ENCODE assay signal across 8 cellular contexts in genomic region chr13:44470623-44471562, GRCh38.
A peak's percentile ranks its signal among the peaks of the same experiment; 100 is the strongest.
DNase-seq lines count a peak whose midpoint lies in the region; ATAC-seq and TF ChIP-seq lines count a peak whose summit lies in the region.

No MANE protein-coding gene starts in this region.

- H3K27me3 ChIP-seq in ACC112 (ENCODE audit: insufficient read depth, low read length) (no peaks in the 10 kb centered on the region), HCT116 (ENCODE audit: insufficient read depth, low read length) (no peaks in the 10 kb centered on the region), uterus (no peaks in the 10 kb centered on the region)

- peak; percentile 78 for TF ChIP-seq RAD21 in HCT116 (IDR thresholded peaks at IDR 0.05; ENCODE audit: low read depth)

- no peaks in the 10 kb centered on the region for H3K9me2 ChIP-seq in HCT116 (ENCODE audit: insufficient read depth)

- H3K79me2 ChIP-seq in ACC112 (ENCODE audit: control insufficient read depth, insufficient read depth, low read length, unreplicated experiment) (no peaks in the 10 kb centered on the region), HCT116 (ENCODE audit: insufficient read depth, low read length) (peaks cover 2% of the 10 kb centered on the region; the same call in 1 of the 2 replicates)

- no TSS peak for BruUV-seq in HCT116 (replicated peaks; lab: Mats Ljungman, UMichigan)

- H3K36me3 ChIP-seq in ACC112 (ENCODE audit: insufficient read depth, low read length) (no peaks in the 10 kb centered on the region), HCT116 (ENCODE audit: control insufficient read depth in 1 of 2, insufficient read depth in 2 of 2, low read length in 2 of 2) (no peaks in the 10 kb centered on the region), SK-N-MC (ENCODE audit: insufficient read depth, low read length) (no peaks in the 10 kb centered on the region), uterus (no peaks in the 10 kb centered on the region)

- no peak overlapping the region for H3K4me2 ChIP-seq in HCT116 (ENCODE audit: low read length)

- CTCF ChIA-PET in HCT116 (lab: Charles Lee), result interaction anchor here (0.7 to 2.8 kb wide), 8 partner anchors 10 to 571 kb away, joined by 3 to 24 read pairs (median 4); no protein-coding TSS in a partner anchor

- RAD21 ChIA-PET in HCT116 (lab: Charles Lee; ENCODE audit: low non-redundant PET in 1 of 2, low total read pairs in 2 of 2, uncharacterized antibody in 2 of 2, unreplicated experiment in 2 of 2), result interaction anchor here in 1 of 2 experiments (1.4 kb wide), 1 partner anchor 563 kb away, joined by 3 read pairs; no protein-coding TSS in a partner anchor

- H3K4me3 ChIP-seq in ACC112 (ENCODE audit: low read depth, low read length) (peak overlapping the region; percentile 44), HCT116 (replicated peaks in 1 of 2; ENCODE audit: low read depth in 1 of 2, low read length in 2 of 2) (no peak overlapping the region), SK-N-MC (no peak overlapping the region), uterus (no peak overlapping the region)

- DNase-seq in HCT116 (ENCODE audit: low read depth, low spot score), result peak; percentile 35
- DNase-seq in SK-N-MC (ENCODE audit: low read depth, low spot score), result peak; percentile 24
- DNase-seq in globus pallidus (ENCODE audit: low spot score), result peak; percentile 18
- DNase-seq in uterus, result no peak
- no peak for DNase-seq in NCI-H510A (lab: John Stamatoyannopoulos, UW)
- no peak for DNase-seq in germinal center (ENCODE audit: low spot score)
- DNase-seq in activated T-cell treated with anti-CD3 and anti-CD28 coated beads, Interleukin-2, amount 50 U/mL, for 1 hour, result no peak

- ATAC-seq in HCT116, result no peak

- TF ChIP-seq CTCF in HCT116 (IDR thresholded peaks at IDR 0.05 in 2 of 3, conservative IDR thresholded peaks at IDR 0.05 in 1 of 3; ENCODE audit: borderline replicate concordance in 1 of 3, insufficient read depth in 1 of 3, low read depth in 2 of 3, low read length in 2 of 3), result peak; percentile 35 to 63 (median 50); a peak in 4 of 6 replicates
- peak; percentile 48 to 56 (median 52) for TF ChIP-seq CTCF in uterus (IDR thresholded peaks at IDR 0.05)

- H3K9me3 ChIP-seq in HCT116 (ENCODE audit: control insufficient read depth in 1 of 2, insufficient read depth in 1 of 2, low read depth in 1 of 2, low read length in 2 of 2) (no peaks in the 10 kb centered on the region), SK-N-MC (ENCODE audit: low read depth, low read length) (no peaks in the 10 kb centered on the region), uterus (no peaks in the 10 kb centered on the region)

- H2AFZ ChIP-seq in ACC112 (ENCODE audit: low read length, unreplicated experiment) (no peak overlapping the region), HCT116 (ENCODE audit: low read depth, low read length, poor library complexity, severe bottlenecking) (no peak overlapping the region)

- POLR2A ChIA-PET in HCT116 (lab: Charles Lee), result interaction anchor here (1.0 to 3.6 kb wide), 2 partner anchors 35 to 128 kb away, joined by 3 to 28 read pairs; no protein-coding TSS in a partner anchor

- no peak overlapping the region for H3K9ac ChIP-seq in HCT116 (ENCODE audit: low read length)
- H3K9ac ChIP-seq in SK-N-MC (ENCODE audit: insufficient read length), result no peak overlapping the region

- peaks cover 24% of the 10 kb centered on the region for H3K4me1 ChIP-seq in ACC112 (ENCODE audit: control insufficient read depth, insufficient read depth, low read length, unreplicated experiment)
- peaks cover 13 to 30% of the 10 kb centered on the region in 2 experiments for H3K4me1 ChIP-seq in HCT116 (ENCODE audit: control insufficient read depth in 1 of 2, insufficient read depth in 2 of 2, low read length in 2 of 2)
- peaks cover 0 to 6% of the 10 kb centered on the region in 2 donors for H3K4me1 ChIP-seq in uterus

- TF ChIP-seq POLR2A in HCT116 (IDR thresholded peaks at IDR 0.05; ENCODE audit: borderline replicate concordance, extremely low read depth, insufficient read depth, insufficient read length) (no peak), uterus (IDR thresholded peaks at IDR 0.05) (no peak)

- intact Hi-C loops in HCT116 (cut with micrococcal nuclease) (loop anchor here (1.0 to 5.0 kb wide), 3 partner anchors 34 to 566 kb away; no protein-coding TSS in a partner anchor), uterus (cut with DNase I; ENCODE audit: low total_unique reads) (no loop called here)

- H3K27ac ChIP-seq in ACC112 (ENCODE audit: low read depth, low read length), result peak overlapping the region; percentile 56
- no peak overlapping the region for H3K27ac ChIP-seq in HCT116 (ENCODE audit: low read depth, low read length)
- H3K27ac ChIP-seq in SK-N-MC, result no peak overlapping the region
- H3K27ac ChIP-seq in uterus, result no peak overlapping the region

- no peaks in the 10 kb centered on the region for H4K20me1 ChIP-seq in HCT116 (ENCODE audit: insufficient read depth)

TF ChIP-seq in HCT116, 20 proteins besides CTCF, POLR2A, EP300 and RAD21:
- no peak for TF ChIP-seq ELF1 (IDR thresholded peaks at IDR 0.05; ENCODE audit: borderline replicate concordance, low read depth)
- TF ChIP-seq SIN3A (IDR thresholded peaks at IDR 0.05; ENCODE audit: low read depth), result no peak
- no peak for TF ChIP-seq EZH2 (IDR thresholded peaks at IDR 0.05)
- TF ChIP-seq TCF7L2 (IDR thresholded peaks at IDR 0.05; ENCODE audit: borderline replicate concordance, extremely low read depth, insufficient read depth, insufficient read length), result no peak
- no peak for TF ChIP-seq EGR1 (IDR thresholded peaks at IDR 0.05; ENCODE audit: low read depth)

Comparison
In these comparisons a context has a peak if more than half of its experiments do, and no peak if none do; other contexts are left out.
1. DNase-seq: peak in HCT116 (single experiment), SK-N-MC (single experiment) and globus pallidus (single experiment); none in uterus (0 of 2), NCI-H510A (single experiment), germinal center (single experiment) and activated T-cell treated with anti-CD3 and anti-CD28 coated beads, Interleukin-2, amount 50 U/mL, for 1 hour (single experiment).